12 cellular contexts compared by ENCODE assay signal in the genomic region with DNA sequence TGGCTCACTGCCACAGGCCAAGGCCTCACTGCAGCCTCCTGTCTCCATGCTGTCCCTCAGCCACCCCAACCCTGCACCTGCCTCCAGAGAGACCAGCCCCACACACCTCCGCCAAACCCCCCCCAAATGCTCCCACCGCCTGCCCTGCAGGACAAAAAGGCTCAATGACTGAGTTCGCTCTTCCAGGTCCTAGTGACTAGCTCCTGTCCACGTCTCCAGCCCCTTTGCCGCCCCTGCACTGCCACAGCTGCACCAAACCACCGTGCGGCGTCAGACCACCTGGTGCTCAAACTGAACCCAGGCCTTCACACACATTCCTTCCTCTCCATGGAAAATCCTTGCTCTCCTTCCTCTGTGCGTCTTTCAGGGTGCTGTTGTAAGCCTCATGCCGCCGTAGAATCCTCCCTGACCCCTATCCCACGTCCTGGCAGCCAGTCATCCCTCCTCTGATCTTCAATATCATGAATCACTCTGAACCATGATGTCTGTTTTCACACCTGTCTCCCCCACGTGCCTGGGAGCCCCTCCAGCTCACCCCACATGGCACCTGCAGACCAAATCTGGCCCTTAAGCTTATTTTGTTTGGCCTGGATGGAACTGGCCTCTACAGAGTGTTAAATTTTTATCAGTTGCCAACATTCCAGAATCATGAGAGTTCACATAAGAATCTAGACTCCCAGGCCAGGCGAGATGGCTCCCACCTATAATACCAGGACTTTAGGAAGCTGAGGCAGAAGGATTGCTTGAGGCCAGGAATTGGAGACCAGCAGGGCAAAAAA.
A peak's percentile ranks its signal among the peaks of the same experiment; 100 is the strongest.
DNase-seq lines count a peak whose midpoint lies in the region; ATAC-seq and TF ChIP-seq lines count a peak whose summit lies in the region.
"Had no signal": no experiment of that assay in that cellular context is flagged by ENCODE, and none has a peak within 500 bp of the region (broad histone marks: within the 10 kb centered on the region; RNA-seq: fewer than 3 reads in every experiment).

No MANE protein-coding gene starts in this region.

- ATAC-seq in GM21423 (IDR thresholded peaks at IDR 0.05; ENCODE audit: unreplicated experiment) = no peak
- ATAC-seq: activated CD8-positive, alpha-beta T cell treated with anti-CD3 and anti-CD28 coated beads for 36 hours had no signal

- H3K4me3 ChIP-seq in fibroblast of mammary gland (ENCODE audit: control insufficient read depth, low read depth, low read length) = no peak overlapping the region
- H3K4me3 ChIP-seq: heart left ventricle, prostate gland, thyroid gland had no signal

- TF ChIP-seq CTCF in fibroblast of mammary gland (conservative IDR thresholded peaks at IDR 0.05; ENCODE audit: control insufficient read depth, insufficient read depth, low read depth, low read length) = no peak

- DNase-seq in EH (ENCODE audit: low read depth) (peak; percentile 73), NCI-H226 (peak; percentile 91), fibroblast of mammary gland (ENCODE audit: low read depth) (peak; percentile 43), non-pigmented ciliary epithelial cell (ENCODE audit: low read depth) (peak; percentile 31), NCI-H748 treated with DMSO at 0.1 percent for 48 hours (lab: John Stamatoyannopoulos, UW) (no peak), HuH-7.5 (ENCODE audit: low spot score) (no peak), iPS-NIHi11 (ENCODE audit: low spot score) (no peak)
- DNase-seq: activated CD8-positive, alpha-beta T cell treated with anti-CD3 and anti-CD28 coated beads for 36 hours; thyroid gland had no signal

Comparison
In these comparisons a context has a peak if more than half of its experiments do, and no peak if none do; other contexts are left out.
1. DNase-seq: peak in EH (single experiment), NCI-H226 (single experiment), fibroblast of mammary gland (single experiment) and non-pigmented ciliary epithelial cell (single experiment); none in NCI-H748 treated with DMSO at 0.1 percent for 48 hours (single experiment), HuH-7.5 (single experiment) and iPS-NIHi11 (single experiment).